Comparison of ENCODE assay signal across 1 cellular context in the genomic region with DNA sequence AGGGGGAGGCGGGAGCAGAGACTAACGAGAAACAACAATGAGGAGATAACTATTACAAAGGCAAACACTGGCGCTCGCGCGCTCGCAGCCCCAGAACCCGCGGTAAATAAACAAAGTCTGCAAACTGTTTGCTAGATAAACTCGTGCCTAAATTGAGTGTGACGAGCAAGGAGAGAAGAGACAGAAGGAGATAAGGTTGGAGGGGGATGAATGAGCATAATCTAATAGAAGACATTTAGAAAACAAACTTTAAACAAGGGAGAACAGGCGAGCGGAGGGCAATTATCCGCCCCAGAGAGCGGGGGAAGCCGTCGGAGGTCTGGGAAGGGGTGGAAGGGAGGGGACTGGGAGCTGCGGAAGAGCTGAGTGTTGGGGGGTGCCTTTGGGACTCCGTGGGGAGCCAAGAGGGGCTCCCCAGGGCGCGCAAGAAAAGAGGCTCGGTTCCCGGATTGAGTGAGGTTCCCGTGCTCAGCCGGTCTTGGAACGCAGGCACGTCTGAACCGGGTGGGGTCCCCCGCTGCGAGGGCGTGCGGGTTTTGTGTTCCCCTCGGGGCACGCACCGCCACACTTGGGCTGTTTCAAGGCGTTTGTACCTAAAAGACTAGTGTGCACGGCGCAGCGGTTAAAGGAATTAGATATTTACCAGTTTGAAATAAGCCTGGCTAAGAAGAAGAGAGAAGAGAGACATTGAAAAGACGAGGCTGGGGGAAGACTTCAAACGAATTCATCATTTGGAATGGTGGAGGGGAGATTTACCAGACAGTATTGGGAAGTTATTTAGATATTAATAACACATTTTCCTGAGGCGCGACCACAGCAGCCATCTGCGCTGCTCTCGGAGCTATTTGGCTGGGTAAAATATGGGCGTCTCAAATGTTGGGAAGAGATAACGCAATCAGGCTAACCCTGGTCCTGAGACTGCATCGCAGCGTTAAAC.
TF ChIP-seq lines count a peak whose summit lies in the region.

No MANE protein-coding gene starts in this region.

TF ChIP-seq in SK-N-SH treated with all-trans-retinoic acid at 6 μM for 48 hours, 23 proteins besides CTCF, POLR2A, EP300 and RAD21 (continued from another document):
- no peak for TF ChIP-seq TCF4 (CRISPR knock-in tag; IDR thresholded peaks at IDR 0.05; ENCODE audit: borderline replicate concordance)
- no peak for TF ChIP-seq ZFP3 (CRISPR knock-in tag; IDR thresholded peaks at IDR 0.05)
- TF ChIP-seq ZNF70 (CRISPR knock-in tag; IDR thresholded peaks at IDR 0.05): no peak
- TF ChIP-seq CSDC2 (CRISPR knock-in tag; IDR thresholded peaks at IDR 0.05): no peak
- no peak for TF ChIP-seq ZNF565 (CRISPR knock-in tag; conservative IDR thresholded peaks at IDR 0.05; ENCODE audit: low read depth)
- TF ChIP-seq, protein P1, sequence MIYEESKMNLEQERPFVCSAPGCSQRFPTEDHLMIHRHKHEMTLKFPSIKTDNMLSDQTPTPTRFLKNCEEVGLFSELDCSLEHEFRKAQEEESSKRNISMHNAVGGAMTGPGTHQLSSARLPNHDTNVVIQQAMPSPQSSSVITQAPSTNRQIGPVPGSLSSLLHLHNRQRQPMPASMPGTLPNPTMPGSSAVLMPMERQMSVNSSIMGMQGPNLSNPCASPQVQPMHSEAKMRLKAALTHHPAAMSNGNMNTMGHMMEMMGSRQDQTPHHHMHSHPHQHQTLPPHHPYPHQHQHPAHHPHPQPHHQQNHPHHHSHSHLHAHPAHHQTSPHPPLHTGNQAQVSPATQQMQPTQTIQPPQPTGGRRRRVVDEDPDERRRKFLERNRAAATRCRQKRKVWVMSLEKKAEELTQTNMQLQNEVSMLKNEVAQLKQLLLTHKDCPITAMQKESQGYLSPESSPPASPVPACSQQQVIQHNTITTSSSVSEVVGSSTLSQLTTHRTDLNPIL (CRISPR knock-in tag; IDR thresholded peaks at IDR 0.05; ENCODE audit: low read depth): no peak
- TF ChIP-seq TOX (CRISPR knock-in tag; IDR thresholded peaks at IDR 0.05; ENCODE audit: borderline replicate concordance): no peak
- TF ChIP-seq ZFP30 (CRISPR knock-in tag; IDR thresholded peaks at IDR 0.05): no peak
- no peak for TF ChIP-seq SNAI2 (CRISPR knock-in tag; IDR thresholded peaks at IDR 0.05)
- no peak for TF ChIP-seq OSR1 (CRISPR knock-in tag; IDR thresholded peaks at IDR 0.05)
- no peak for TF ChIP-seq ISL1 (CRISPR knock-in tag; IDR thresholded peaks at IDR 0.05)
- no peak for TF ChIP-seq ZC3H10 (CRISPR knock-in tag; IDR thresholded peaks at IDR 0.05)
- TF ChIP-seq, protein P2, sequence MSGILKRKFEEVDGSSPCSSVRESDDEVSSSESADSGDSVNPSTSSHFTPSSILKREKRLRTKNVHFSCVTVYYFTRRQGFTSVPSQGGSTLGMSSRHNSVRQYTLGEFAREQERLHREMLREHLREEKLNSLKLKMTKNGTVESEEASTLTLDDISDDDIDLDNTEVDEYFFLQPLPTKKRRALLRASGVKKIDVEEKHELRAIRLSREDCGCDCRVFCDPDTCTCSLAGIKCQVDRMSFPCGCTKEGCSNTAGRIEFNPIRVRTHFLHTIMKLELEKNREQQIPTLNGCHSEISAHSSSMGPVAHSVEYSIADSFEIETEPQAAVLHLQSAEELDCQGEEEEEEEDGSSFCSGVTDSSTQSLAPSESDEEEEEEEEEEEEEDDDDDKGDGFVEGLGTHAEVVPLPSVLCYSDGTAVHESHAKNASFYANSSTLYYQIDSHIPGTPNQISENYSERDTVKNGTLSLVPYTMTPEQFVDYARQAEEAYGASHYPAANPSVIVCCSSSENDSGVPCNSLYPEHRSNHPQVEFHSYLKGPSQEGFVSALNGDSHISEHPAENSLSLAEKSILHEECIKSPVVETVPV (CRISPR knock-in tag; IDR thresholded peaks at IDR 0.05): no peak
- no peak for TF ChIP-seq ESRRG (CRISPR knock-in tag; IDR thresholded peaks at IDR 0.05)
- TF ChIP-seq, protein P3, sequence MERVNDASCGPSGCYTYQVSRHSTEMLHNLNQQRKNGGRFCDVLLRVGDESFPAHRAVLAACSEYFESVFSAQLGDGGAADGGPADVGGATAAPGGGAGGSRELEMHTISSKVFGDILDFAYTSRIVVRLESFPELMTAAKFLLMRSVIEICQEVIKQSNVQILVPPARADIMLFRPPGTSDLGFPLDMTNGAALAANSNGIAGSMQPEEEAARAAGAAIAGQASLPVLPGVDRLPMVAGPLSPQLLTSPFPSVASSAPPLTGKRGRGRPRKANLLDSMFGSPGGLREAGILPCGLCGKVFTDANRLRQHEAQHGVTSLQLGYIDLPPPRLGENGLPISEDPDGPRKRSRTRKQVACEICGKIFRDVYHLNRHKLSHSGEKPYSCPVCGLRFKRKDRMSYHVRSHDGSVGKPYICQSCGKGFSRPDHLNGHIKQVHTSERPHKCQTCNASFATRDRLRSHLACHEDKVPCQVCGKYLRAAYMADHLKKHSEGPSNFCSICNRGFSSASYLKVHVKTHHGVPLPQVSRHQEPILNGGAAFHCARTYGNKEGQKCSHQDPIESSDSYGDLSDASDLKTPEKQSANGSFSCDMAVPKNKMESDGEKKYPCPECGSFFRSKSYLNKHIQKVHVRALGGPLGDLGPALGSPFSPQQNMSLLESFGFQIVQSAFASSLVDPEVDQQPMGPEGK (CRISPR knock-in tag; IDR thresholded peaks at IDR 0.05; ENCODE audit: borderline replicate concordance): no peak
